ENCODE assay signal across 12 cellular contexts in genomic region chr1:246591504-246591903, GRCh38. TPM values are rescaled to one million over a fixed set of nuclear protein-coding genes. Genes with fewer than 3 reads are reported as not detected.
DNase-seq lines count a peak whose midpoint lies in the region; ATAC-seq lines count a peak whose summit lies in the region.
"Had no signal": no experiment of that assay in that cellular context is flagged by ENCODE, and none has a peak within 500 bp of the region (broad histone marks: within the 10 kb centered on the region; RNA-seq: fewer than 3 reads in every experiment).

No MANE protein-coding gene starts in this region.

- CTCF ChIA-PET in activated CD4-positive, alpha-beta T cell treated with anti-CD3 and anti-CD28 coated beads, Interleukin-2, amount 10 ng/mL, durations not matched to agents 7 days and 5 days (lab: Charles Lee), result no interaction called here

- H3K4me1 ChIP-seq in mucosa of rectum (ENCODE audit: control insufficient read depth in 2 of 2, insufficient read depth in 2 of 2, low read length in 2 of 2), result peaks cover 17 to 34% of the 10 kb centered on the region in 2 donors

- ATAC-seq in GM21367 (IDR thresholded peaks at IDR 0.05; ENCODE audit: unreplicated experiment) (peak; percentile 94), HG03097 (IDR thresholded peaks at IDR 0.05; ENCODE audit: low FRiP score, unreplicated experiment) (peak; percentile 79)
- ATAC-seq: A549 had no signal

- H3K36me3 ChIP-seq in mucosa of rectum (ENCODE audit: control insufficient read depth in 2 of 2, insufficient read depth in 2 of 2, low read length in 2 of 2), result no peaks in the 10 kb centered on the region

- H3K36me3 Mint-ChIP-seq in activated CD4-positive, alpha-beta T cell treated with anti-CD3 and anti-CD28 coated beads, Interleukin-2, amount 10 ng/mL, durations not matched to agents 7 days and 5 days (ENCODE audit: low read depth), result peaks cover 44% of the 10 kb centered on the region

- POLR2A ChIA-PET in activated CD4-positive, alpha-beta T cell treated with anti-CD3 and anti-CD28 coated beads, Interleukin-2, amount 10 ng/mL, durations not matched to agents 7 days and 5 days (lab: Charles Lee), result no interaction called here

- peak overlapping the region; percentile 80 to 85 for H3K27ac ChIP-seq in mucosa of rectum (ENCODE audit: low read depth in 2 of 2, low read length in 2 of 2)
- H3K27ac ChIP-seq: A549 had no signal

- no peak overlapping the region for H3K4me3 Mint-ChIP-seq in activated CD4-positive, alpha-beta T cell treated with anti-CD3 and anti-CD28 coated beads, Interleukin-2, amount 10 ng/mL, durations not matched to agents 7 days and 5 days
- H3K4me3 Mint-ChIP-seq: T-helper 1 cell treated with Interleukin-12 subunit alpha and Interleukin-12 subunit beta and Interleukin-4 antibody, amounts not matched to agents 30 μg/mL and 1 μg/mL, for 36 hours had no signal

- no peaks in the 10 kb centered on the region for H3K27me3 Mint-ChIP-seq in activated CD4-positive, alpha-beta T cell treated with anti-CD3 and anti-CD28 coated beads, Interleukin-2, amount 10 ng/mL, durations not matched to agents 7 days and 5 days

- H3K9me3 Mint-ChIP-seq in activated CD4-positive, alpha-beta T cell treated with anti-CD3 and anti-CD28 coated beads, Interleukin-2, amount 10 ng/mL, durations not matched to agents 7 days and 5 days, result peaks cover 6% of the 10 kb centered on the region

- DNase-seq in activated CD4-positive, alpha-beta T cell treated with anti-CD3 and anti-CD28 coated beads for 48 hours, result peak; percentile 37
- DNase-seq in activated CD4-positive, alpha-beta T cell treated with anti-CD3 and anti-CD28 coated beads, Interleukin-2, amount 10 ng/mL, durations not matched to agents 7 days and 5 days, result no peak
- DNase-seq in NCI-H187 (lab: John Stamatoyannopoulos, UW) (no peak), MV-4-11 (lab: John Stamatoyannopoulos, UW) (no peak), GM03348 (ENCODE audit: low spot score) (no peak)
- DNase-seq: NCI-H1436 treated with DMSO at 0.1 percent for 48 hours had no signal

- H3K4me1 Mint-ChIP-seq in activated CD4-positive, alpha-beta T cell treated with anti-CD3 and anti-CD28 coated beads, Interleukin-2, amount 10 ng/mL, durations not matched to agents 7 days and 5 days, result peaks cover 14% of the 10 kb centered on the region

- H3K4me3 ChIP-seq in mucosa of rectum (ENCODE audit: low read length in 2 of 2), result peak overlapping the region in 1 of 2 donors; percentile 41
- H3K4me3 ChIP-seq: A549, lung had no signal

- no peak overlapping the region for H3K27ac Mint-ChIP-seq in activated CD4-positive, alpha-beta T cell treated with anti-CD3 and anti-CD28 coated beads, Interleukin-2, amount 10 ng/mL, durations not matched to agents 7 days and 5 days
- H3K27ac Mint-ChIP-seq: T-helper 1 cell treated with Interleukin-12 subunit alpha and Interleukin-12 subunit beta and Interleukin-4 antibody, amounts not matched to agents 30 μg/mL and 1 μg/mL, for 36 hours had no signal

- H3K9ac ChIP-seq in mucosa of rectum (ENCODE audit: low read depth in 1 of 2, low read length in 2 of 2), result peak overlapping the region; percentile 1 to 27

- no peaks in the 10 kb centered on the region for H3K27me3 ChIP-seq in mucosa of rectum (ENCODE audit: control insufficient read depth in 2 of 2, insufficient read depth in 2 of 2, low read length in 2 of 2)

- H3K9me3 ChIP-seq in mucosa of rectum (ENCODE audit: control insufficient read depth in 2 of 2, low read length in 2 of 2), result no peaks in the 10 kb centered on the region
- H3K9me3 ChIP-seq: A549 had no signal

RNA-seq across cellular contexts. Expression of gene CNST, which starts 25.2 kb away (rescaled TPM):
- 10 to 100 TPM; 32.8 to 36.7 TPM for total RNA-seq in activated CD4-positive, alpha-beta T cell treated with anti-CD3 and anti-CD28 coated beads, Interleukin-2, amount 10 ng/mL, durations not matched to agents 7 days and 5 days

RNA-seq across cellular contexts. Expression of gene TFB2M, which starts 25.4 kb away (rescaled TPM):
- 10 to 100 TPM in 1 of 2 experiments, 1 to 10 TPM in 1; 9.4 to 10.1 TPM for total RNA-seq in activated CD4-positive, alpha-beta T cell treated with anti-CD3 and anti-CD28 coated beads, Interleukin-2, amount 10 ng/mL, durations not matched to agents 7 days and 5 days
